In the genomic region with DNA sequence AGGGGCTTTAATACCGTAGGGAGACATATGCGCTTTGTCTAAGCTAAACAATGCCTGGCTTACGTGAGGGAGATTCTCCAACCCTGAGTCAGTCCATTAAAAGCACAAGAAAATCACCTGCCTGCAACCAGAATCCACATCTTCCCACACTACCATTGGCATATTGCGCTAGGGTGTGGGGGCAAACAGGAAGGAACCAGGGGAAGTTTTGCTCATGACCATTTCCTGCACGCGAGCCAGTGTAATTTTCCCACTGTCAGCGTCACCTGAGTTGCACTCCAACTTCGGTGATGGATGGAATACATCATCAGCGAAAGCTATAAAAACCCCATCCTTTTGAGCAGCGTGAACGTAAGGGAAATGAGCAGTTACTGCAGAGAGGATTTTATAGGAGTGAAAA, we compare ENCODE assay signal across 17 cellular contexts.
DNase-seq lines count a peak whose midpoint lies in the region; ATAC-seq lines count a peak whose summit lies in the region.
"Had no signal": no experiment of that assay in that cellular context is flagged by ENCODE, and none has a peak within 500 bp of the region (broad histone marks: within the 10 kb centered on the region; RNA-seq: fewer than 3 reads in every experiment).

No MANE protein-coding gene starts in this region.

- no peaks in the 10 kb centered on the region for H3K9me3 Mint-ChIP-seq in stimulated activated naive CD8-positive, alpha-beta T cell treated with anti-CD3 and anti-CD28 coated beads, Interleukin-15, Interleukin-2, amounts not matched to agents 100 ng/mL and 50 ng/mL, for 24 hours
- no peaks in the 10 kb centered on the region for H3K9me3 Mint-ChIP-seq in effector memory CD8-positive, alpha-beta T cell
- no peaks in the 10 kb centered on the region for H3K9me3 Mint-ChIP-seq in naive thymus-derived CD8-positive, alpha-beta T cell
- H3K9me3 Mint-ChIP-seq: mesothelial cell of epicardium, neural crest cell had no signal

- peaks cover 5% of the 10 kb centered on the region for H3K36me3 Mint-ChIP-seq in stimulated activated naive CD8-positive, alpha-beta T cell treated with anti-CD3 and anti-CD28 coated beads, Interleukin-15, Interleukin-2, amounts not matched to agents 100 ng/mL and 50 ng/mL, for 24 hours (ENCODE audit: low read depth)
- peaks cover 29% of the 10 kb centered on the region for H3K36me3 Mint-ChIP-seq in effector memory CD8-positive, alpha-beta T cell (ENCODE audit: insufficient read depth)
- peaks cover 0 to 54% (median 22%) of the 10 kb centered on the region in 3 donors for H3K36me3 Mint-ChIP-seq in naive thymus-derived CD8-positive, alpha-beta T cell
- H3K36me3 Mint-ChIP-seq: mesothelial cell of epicardium had no signal

- ATAC-seq in stimulated activated naive CD8-positive, alpha-beta T cell treated with anti-CD3 and anti-CD28 coated beads, Interleukin-15, Interleukin-2, amounts not matched to agents 100 U/mL and 50 U/mL, for 24 hours: no peak
- no peak for ATAC-seq in effector memory CD8-positive, alpha-beta T cell (replicated peaks)
- no peak for ATAC-seq in naive thymus-derived CD8-positive, alpha-beta T cell
- no peak for ATAC-seq in GM21576 (IDR thresholded peaks at IDR 0.05; ENCODE audit: unreplicated experiment)

- peaks cover 21% of the 10 kb centered on the region for H3K4me1 Mint-ChIP-seq in stimulated activated naive CD8-positive, alpha-beta T cell treated with anti-CD3 and anti-CD28 coated beads, Interleukin-15, Interleukin-2, amounts not matched to agents 100 ng/mL and 50 ng/mL, for 24 hours (ENCODE audit: low read depth)
- peaks cover 29 to 46% of the 10 kb centered on the region in 2 donors for H3K4me1 Mint-ChIP-seq in effector memory CD8-positive, alpha-beta T cell (ENCODE audit: low read depth in 2 of 2)
- H3K4me1 Mint-ChIP-seq in naive thymus-derived CD8-positive, alpha-beta T cell: peaks cover 21 to 53% (median 42%) of the 10 kb centered on the region in 4 donors
- H3K4me1 Mint-ChIP-seq: neural crest cell had no signal

- no peaks in the 10 kb centered on the region for H3K27me3 Mint-ChIP-seq in stimulated activated naive CD8-positive, alpha-beta T cell treated with anti-CD3 and anti-CD28 coated beads, Interleukin-15, Interleukin-2, amounts not matched to agents 100 ng/mL and 50 ng/mL, for 24 hours
- no peaks in the 10 kb centered on the region for H3K27me3 Mint-ChIP-seq in effector memory CD8-positive, alpha-beta T cell
- no peaks in the 10 kb centered on the region for H3K27me3 Mint-ChIP-seq in naive thymus-derived CD8-positive, alpha-beta T cell

- POLR2A ChIA-PET in naive thymus-derived CD8-positive, alpha-beta T cell (lab: Charles Lee): interaction anchor here (0.8 kb wide), 1 partner anchor 10 kb away, joined by 5 read pairs; no protein-coding TSS in a partner anchor

- peak overlapping the region; percentile 41 for H3K27ac Mint-ChIP-seq in stimulated activated naive CD8-positive, alpha-beta T cell treated with anti-CD3 and anti-CD28 coated beads, Interleukin-15, Interleukin-2, amounts not matched to agents 100 ng/mL and 50 ng/mL, for 24 hours
- peak overlapping the region; percentile 29 to 63 for H3K27ac Mint-ChIP-seq in effector memory CD8-positive, alpha-beta T cell
- peak overlapping the region in 8 of 10 donors; percentile 19 to 73 (median 60) for H3K27ac Mint-ChIP-seq in naive thymus-derived CD8-positive, alpha-beta T cell

- DNase-seq in stimulated activated naive CD8-positive, alpha-beta T cell treated with anti-CD3 and anti-CD28 coated beads, Interleukin-15, Interleukin-2, amounts not matched to agents 100 U/mL and 50 U/mL, for 24 hours: no peak
- DNase-seq in effector memory CD8-positive, alpha-beta T cell: no peak
- DNase-seq in naive thymus-derived CD8-positive, alpha-beta T cell: no peak
- DNase-seq in NCI-H524 (lab: John Stamatoyannopoulos, UW) (no peak), amniotic stem cell (lab: John Stamatoyannopoulos, UW) (no peak), NCI-H526 (lab: John Stamatoyannopoulos, UW) (no peak)
- DNase-seq: activated CD4-positive, alpha-beta T cell treated with anti-CD3 and anti-CD28 coated beads for 1 hour; activated effector memory CD4-positive, alpha-beta T cell treated with Interleukin-2 at 50 U/mL for 16 hours; cortex of kidney; gastrocnemius medialis; MM.1S; NCI-H1436; stimulated activated CD4-positive, alpha-beta T cell treated with anti-CD3 and anti-CD28 coated beads, Interleukin-12 subunit alpha, Interleukin-12 subunit beta, amount 100 ng/mL, for 4 hours had no signal

- no peak overlapping the region for H3K4me3 Mint-ChIP-seq in stimulated activated naive CD8-positive, alpha-beta T cell treated with anti-CD3 and anti-CD28 coated beads, Interleukin-15, Interleukin-2, amounts not matched to agents 100 ng/mL and 50 ng/mL, for 24 hours
- H3K4me3 Mint-ChIP-seq in effector memory CD8-positive, alpha-beta T cell: no peak overlapping the region
- H3K4me3 Mint-ChIP-seq in naive thymus-derived CD8-positive, alpha-beta T cell: no peak overlapping the region
- H3K4me3 Mint-ChIP-seq: mesothelial cell of epicardium, neural crest cell had no signal
